ENCODE assay signal across 8 cellular contexts in genomic region chr2:121754851-121755236, GRCh38. TPM values are rescaled to one million over a fixed set of nuclear protein-coding genes. Genes with fewer than 3 reads are reported as not detected.
DNase-seq lines count a peak whose midpoint lies in the region; ATAC-seq, FAIRE-seq and TF ChIP-seq lines count a peak whose summit lies in the region.

No MANE protein-coding gene starts in this region.

- peak overlapping the region; percentile 91 for H3K4me3 Mint-ChIP-seq in stimulated activated naive CD8-positive, alpha-beta T cell treated with anti-CD3 and anti-CD28 coated beads, Interleukin-15, Interleukin-2, amounts not matched to agents 100 ng/mL and 50 ng/mL, for 24 hours
- peak overlapping the region; percentile 94 for H3K4me3 Mint-ChIP-seq in activated T-helper 1 cell treated with anti-CD3 and anti-CD28 coated beads, Interleukin-12 subunit alpha, Interleukin-12 subunit beta, Interleukin-2, Interleukin-4 antibody, amounts not matched to agents 30 ng/mL and 10 ng/mL and 1 ng/mL, durations not matched to agents 14 hours and 24 hours and 36 hours

- FAIRE-seq in kidney (lab: Jason Lieb, UNC) = no peak

- H3K36me3 ChIP-seq in kidney (ENCODE audit: control insufficient read depth in 1 of 2, insufficient read depth in 2 of 2, low read length in 2 of 2) (no peaks in the 10 kb centered on the region), tibial nerve (peaks cover 0 to 8% (median 0%) of the 10 kb centered on the region in 3 donors)

- H3K36me3 Mint-ChIP-seq in stimulated activated naive CD8-positive, alpha-beta T cell treated with anti-CD3 and anti-CD28 coated beads, Interleukin-15, Interleukin-2, amounts not matched to agents 100 ng/mL and 50 ng/mL, for 24 hours (ENCODE audit: low read depth) = peaks cover 25% of the 10 kb centered on the region
- peaks cover 6% of the 10 kb centered on the region for H3K36me3 Mint-ChIP-seq in activated T-helper 1 cell treated with anti-CD3 and anti-CD28 coated beads, Interleukin-12 subunit alpha, Interleukin-12 subunit beta, Interleukin-2, Interleukin-4 antibody, amounts not matched to agents 30 ng/mL and 10 ng/mL and 1 ng/mL, durations not matched to agents 14 hours and 24 hours and 36 hours (ENCODE audit: low read depth)

- H3K4me1 ChIP-seq in kidney (ENCODE audit: control insufficient read depth in 1 of 2, insufficient read depth in 1 of 2, low read depth in 1 of 2, low read length in 2 of 2) (peaks cover 9 to 10% of the 10 kb centered on the region in 2 donors), tibial nerve (peaks cover 0 to 35% (median 18%) of the 10 kb centered on the region in 4 donors)

- peak overlapping the region; percentile 61 to 63 for H3K9ac ChIP-seq in kidney (ENCODE audit: low read length in 2 of 2)

- no peak overlapping the region for H3K27ac ChIP-seq in kidney (ENCODE audit: low read depth in 2 of 2, low read length in 2 of 2)
- H3K27ac ChIP-seq in tibial nerve = peak overlapping the region in 2 of 4 donors; percentile 41 to 78

- no peaks in the 10 kb centered on the region for H3K9me3 ChIP-seq in kidney (ENCODE audit: control insufficient read depth in 1 of 2, low read length in 2 of 2)
- H3K9me3 ChIP-seq in tibial nerve = no peaks in the 10 kb centered on the region

- DNase-seq in stimulated activated naive CD8-positive, alpha-beta T cell treated with anti-CD3 and anti-CD28 coated beads, Interleukin-15, Interleukin-2, amounts not matched to agents 100 U/mL and 50 U/mL, for 24 hours = no peak
- no peak for DNase-seq in activated T-helper 1 cell treated with anti-CD3 and anti-CD28 coated beads, Interleukin-12 subunit alpha, Interleukin-12 subunit beta, Interleukin-2, Interleukin-4 antibody, amounts not matched to agents 30 ng/mL and 10 ng/mL and 1 ng/mL, durations not matched to agents 14 hours and 24 hours and 36 hours (ENCODE audit: low spot score)
- no peak for DNase-seq in kidney
- DNase-seq in tibial nerve (ENCODE audit: low spot score in 2 of 2) = no peak
- no peak for DNase-seq in SKM-1 treated with dmso at 0.1 percent for 144 hours (lab: John Stamatoyannopoulos, UW; ENCODE audit: unreplicated experiment)
- DNase-seq in NCI-H510A (lab: John Stamatoyannopoulos, UW) = no peak
- DNase-seq in putamen (ENCODE audit: low spot score) = no peak

- 1 to 2% methylated on average over 8 of the region's 8 CpGs for WGBS in tibial nerve, 2 donors

- no peaks in the 10 kb centered on the region for H3K9me3 Mint-ChIP-seq in stimulated activated naive CD8-positive, alpha-beta T cell treated with anti-CD3 and anti-CD28 coated beads, Interleukin-15, Interleukin-2, amounts not matched to agents 100 ng/mL and 50 ng/mL, for 24 hours
- H3K9me3 Mint-ChIP-seq in activated T-helper 1 cell treated with anti-CD3 and anti-CD28 coated beads, Interleukin-12 subunit alpha, Interleukin-12 subunit beta, Interleukin-2, Interleukin-4 antibody, amounts not matched to agents 30 ng/mL and 10 ng/mL and 1 ng/mL, durations not matched to agents 14 hours and 24 hours and 36 hours = no peaks in the 10 kb centered on the region

- H3K4me3 ChIP-seq in kidney (ENCODE audit: low read length in 2 of 2) (peak overlapping the region; percentile 98 to 100), tibial nerve (peak overlapping the region; percentile 47 to 78 (median 72))

- peaks cover 42% of the 10 kb centered on the region for H3K4me1 Mint-ChIP-seq in stimulated activated naive CD8-positive, alpha-beta T cell treated with anti-CD3 and anti-CD28 coated beads, Interleukin-15, Interleukin-2, amounts not matched to agents 100 ng/mL and 50 ng/mL, for 24 hours (ENCODE audit: low read depth)
- H3K4me1 Mint-ChIP-seq in activated T-helper 1 cell treated with anti-CD3 and anti-CD28 coated beads, Interleukin-12 subunit alpha, Interleukin-12 subunit beta, Interleukin-2, Interleukin-4 antibody, amounts not matched to agents 30 ng/mL and 10 ng/mL and 1 ng/mL, durations not matched to agents 14 hours and 24 hours and 36 hours (ENCODE audit: low read depth) = peaks cover 26% of the 10 kb centered on the region

- no peak for ATAC-seq in stimulated activated naive CD8-positive, alpha-beta T cell treated with anti-CD3 and anti-CD28 coated beads, Interleukin-15, Interleukin-2, amounts not matched to agents 100 U/mL and 50 U/mL, for 24 hours

- TF ChIP-seq POLR2A in tibial nerve (IDR thresholded peaks at IDR 0.05) = no peak

- peak overlapping the region; percentile 97 for H3K27ac Mint-ChIP-seq in stimulated activated naive CD8-positive, alpha-beta T cell treated with anti-CD3 and anti-CD28 coated beads, Interleukin-15, Interleukin-2, amounts not matched to agents 100 ng/mL and 50 ng/mL, for 24 hours
- peak overlapping the region; percentile 92 for H3K27ac Mint-ChIP-seq in activated T-helper 1 cell treated with anti-CD3 and anti-CD28 coated beads, Interleukin-12 subunit alpha, Interleukin-12 subunit beta, Interleukin-2, Interleukin-4 antibody, amounts not matched to agents 30 ng/mL and 10 ng/mL and 1 ng/mL, durations not matched to agents 14 hours and 24 hours and 36 hours

- intact Hi-C loops in activated T-helper 1 cell treated with anti-CD3 and anti-CD28 coated beads, Interleukin-12 subunit alpha, Interleukin-12 subunit beta, Interleukin-2, Interleukin-4 antibody, amounts not matched to agents 30 ng/mL and 10 ng/mL and 1 ng/mL, durations not matched to agents 14 hours and 24 hours and 36 hours (cut with micrococcal nuclease) = loop anchor here (1.0 kb wide), 4 partner anchors 19 to 225 kb away; partner anchors contain the start of genes CLASP1, NIFK and RNU4ATAC
- intact Hi-C loops in kidney (cut with DNase I) = no loop called here

- TF ChIP-seq EP300 in tibial nerve (IDR thresholded peaks at IDR 0.05) = no peak

- H3K27me3 ChIP-seq in tibial nerve = no peaks in the 10 kb centered on the region

- no peak for TF ChIP-seq CTCF in kidney (IDR thresholded peaks at IDR 0.05; ENCODE audit: borderline replicate concordance, extremely low read depth, insufficient read depth)
- no peak for TF ChIP-seq CTCF in tibial nerve (IDR thresholded peaks at IDR 0.05)

- no peaks in the 10 kb centered on the region for H3K27me3 Mint-ChIP-seq in stimulated activated naive CD8-positive, alpha-beta T cell treated with anti-CD3 and anti-CD28 coated beads, Interleukin-15, Interleukin-2, amounts not matched to agents 100 ng/mL and 50 ng/mL, for 24 hours
- no peaks in the 10 kb centered on the region for H3K27me3 Mint-ChIP-seq in activated T-helper 1 cell treated with anti-CD3 and anti-CD28 coated beads, Interleukin-12 subunit alpha, Interleukin-12 subunit beta, Interleukin-2, Interleukin-4 antibody, amounts not matched to agents 30 ng/mL and 10 ng/mL and 1 ng/mL, durations not matched to agents 14 hours and 24 hours and 36 hours (ENCODE audit: insufficient read depth)

RNA-seq across cellular contexts. Expression of gene TSN, which starts 0.6 kb away (rescaled TPM):
- 72.3 and 80.1 TPM in 2 replicates for total RNA-seq in activated T-helper 1 cell treated with anti-CD3 and anti-CD28 coated beads, Interleukin-12 subunit alpha, Interleukin-12 subunit beta, Interleukin-2, Interleukin-4 antibody, amounts not matched to agents 30 ng/mL and 10 ng/mL and 1 ng/mL, durations not matched to agents 14 hours and 24 hours and 36 hours
- total RNA-seq in kidney (66.1 TPM), tibial nerve (10 to 100 TPM; 32.7 to 50.9 (median 37.4) TPM)
- 37.9 TPM for polyA plus RNA-seq in kidney (ENCODE audit: insufficient read depth, low read depth, low replicate concordance)

RNA-seq across cellular contexts. Expression of gene NIFK, which starts 18.2 kb away (rescaled TPM):
- 150 TPM in 2 replicates for total RNA-seq in activated T-helper 1 cell treated with anti-CD3 and anti-CD28 coated beads, Interleukin-12 subunit alpha, Interleukin-12 subunit beta, Interleukin-2, Interleukin-4 antibody, amounts not matched to agents 30 ng/mL and 10 ng/mL and 1 ng/mL, durations not matched to agents 14 hours and 24 hours and 36 hours
- total RNA-seq in kidney (40.4 TPM), tibial nerve (10 to 100 TPM; 33.0 to 97.2 (median 50.1) TPM)
- 33.4 TPM for polyA plus RNA-seq in kidney (ENCODE audit: insufficient read depth, low read depth, low replicate concordance)
